8 cellular contexts compared by ENCODE assay signal in genomic region chr12:79690606-79691298, GRCh38. TPM values are rescaled to one million over a fixed set of nuclear protein-coding genes. Genes with fewer than 3 reads are reported as not detected.
DNase-seq lines count a peak whose midpoint lies in the region; ATAC-seq, FAIRE-seq and TF ChIP-seq lines count a peak whose summit lies in the region.

Gene PAWR, minus strand, starts transcription at chr12:79690964. Its CDS starts 720 bp downstream, at chr12:79690244.

- peak within 1 kb of the TSS; percentile 98 for H3K4me2 ChIP-seq in neural progenitor cell

- no peaks in the 10 kb centered on the region for H3K36me3 ChIP-seq in neural progenitor cell

- H3K4me1 Mint-ChIP-seq in neural progenitor cell, result peaks cover 35% of the 10 kb centered on the region

- peak; percentile 41 for DNase-seq in COLO829 (ENCODE audit: low spot score)
- DNase-seq in NCI-H345 (lab: John Stamatoyannopoulos, UW), result peak; percentile 89
- DNase-seq in activated T-cell treated with anti-CD3 and anti-CD28 coated beads, Interleukin-2, amount 50 U/mL, for 48 hours, result peak; percentile 49 to 56
- peak; percentile 55 for DNase-seq in foreskin melanocyte
- DNase-seq in neural progenitor cell (ENCODE audit: low spot score), result peak; percentile 95
- no peak for DNase-seq in D721Med (ENCODE audit: insufficient read length, low spot score)

- H3K27me3 Mint-ChIP-seq in neural progenitor cell (ENCODE audit: insufficient read depth, low read depth), result peaks cover 2% of the 10 kb centered on the region

- peaks cover 31% of the 10 kb centered on the region for H4K20me1 ChIP-seq in neural progenitor cell (ENCODE audit: low read depth)

- H3K27ac ChIP-seq in neural progenitor cell, result peak within 1 kb of the TSS; percentile 99

- H3K27me3 ChIP-seq in neural progenitor cell, result no peaks in the 10 kb centered on the region

- peaks cover 39% of the 10 kb centered on the region for H3F3A ChIP-seq in neural progenitor cell (ENCODE audit: low read depth)

- peak within 1 kb of the TSS; percentile 64 for H3K9ac ChIP-seq in neural progenitor cell

- peaks cover under 1% of the 10 kb centered on the region for H3K9me3 Mint-ChIP-seq in neural progenitor cell

- peaks cover 46% of the 10 kb centered on the region for H3K79me2 ChIP-seq in neural progenitor cell (ENCODE audit: low read depth)

- peak within 1 kb of the TSS; percentile 96 for H3K4me3 Mint-ChIP-seq in neural progenitor cell

- H3K9me3 ChIP-seq in neural progenitor cell (ENCODE audit: low read depth), result no peaks in the 10 kb centered on the region

- H3K4me1 ChIP-seq in neural progenitor cell, result peaks cover 33% of the 10 kb centered on the region

- no peaks in the 10 kb centered on the region for H3K36me3 Mint-ChIP-seq in neural progenitor cell

- peak within 1 kb of the TSS; percentile 94 for H3K4me3 ChIP-seq in neural progenitor cell

- peak; percentile 39 for TF ChIP-seq CTCF in neural progenitor cell (IDR thresholded peaks at IDR 0.05)
- TF ChIP-seq CTCF in D721Med (IDR thresholded peaks at IDR 0.05; ENCODE audit: insufficient read depth, missing control alignments), result no peak

- no peak for FAIRE-seq in D721Med (lab: Jason Lieb, UNC)

- no peak within 1 kb of the TSS for H3K27ac Mint-ChIP-seq in neural progenitor cell

- TF ChIP-seq POLR2A in GM19099 (IDR thresholded peaks at IDR 0.05; ENCODE audit: extremely low read depth, insufficient read length, low read depth), result peak; percentile 1

- peak within 1 kb of the TSS; percentile 96 for H2AFZ ChIP-seq in neural progenitor cell (replicated peaks)

- ATAC-seq in HG03175 (IDR thresholded peaks at IDR 0.05; ENCODE audit: unreplicated experiment), result peak; percentile 68

RNA-seq across cellular contexts. Expression of gene PAWR, which starts in this region (rescaled TPM):
- total RNA-seq in neural progenitor cell (ENCODE audit: low replicate concordance), result 80.6 and 103 TPM in 2 replicates
